Comparison of ENCODE assay signal across 29 cellular contexts in the genomic region with DNA sequence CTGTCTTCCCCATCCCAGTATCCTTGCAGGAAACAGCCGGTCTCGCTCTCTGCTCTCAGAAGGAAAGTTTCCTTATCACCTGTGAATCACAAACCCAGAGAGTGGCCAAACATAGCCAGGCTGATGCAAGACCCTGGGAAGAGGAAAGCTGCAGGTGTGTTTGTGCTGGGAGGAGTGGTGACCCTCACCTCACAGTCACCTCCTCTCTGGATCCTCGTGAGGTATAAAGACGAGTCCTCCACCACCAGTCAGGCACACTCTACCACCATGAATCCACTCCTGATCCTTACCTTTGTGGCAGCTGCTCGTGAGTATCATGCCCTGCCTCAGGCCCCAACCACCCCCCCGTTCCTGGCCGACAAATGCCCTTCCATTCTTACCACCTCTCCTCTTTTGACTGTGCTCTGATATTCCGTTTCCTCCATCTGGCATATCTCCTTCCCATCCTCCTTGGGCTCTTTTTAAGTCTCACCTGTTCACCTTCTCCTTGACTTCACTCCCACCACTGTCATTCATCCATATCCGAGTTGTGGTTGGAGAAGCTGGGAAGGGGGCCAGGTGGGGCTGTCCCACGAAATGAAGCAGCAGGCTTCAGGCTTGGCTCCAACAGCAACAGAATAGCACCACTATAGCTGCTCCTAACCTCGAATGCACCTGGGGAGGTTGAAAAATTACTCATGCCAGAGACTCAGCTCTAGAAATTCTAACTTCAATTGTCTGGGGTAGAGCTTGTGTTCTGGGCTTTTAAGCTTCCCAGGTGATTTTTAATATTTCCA. TPM values are rescaled to one million over a fixed set of nuclear protein-coding genes. Genes with fewer than 3 reads are reported as not detected.
DNase-seq lines count a peak whose midpoint lies in the region; ATAC-seq and TF ChIP-seq lines count a peak whose summit lies in the region.
"Had no signal": no experiment of that assay in that cellular context is flagged by ENCODE, and none has a peak within 500 bp of the region (broad histone marks: within the 10 kb centered on the region; RNA-seq: fewer than 3 reads in every experiment).

Gene PRSS1, plus strand, starts transcription at position 255 of the 776 bp plus-strand sequence. Its CDS starts 13 bp downstream, at position 268.

- WGBS in stomach, 5 donors: 43 to 66% (median 57%) methylated on average over 11 of the region's 11 CpGs

- TF ChIP-seq EP300 in stomach (IDR thresholded peaks at IDR 0.05): no peak

- no peak for TF ChIP-seq POLR2A in stomach (IDR thresholded peaks at IDR 0.05)

- no peak within 1 kb of the TSS for H3K27ac Mint-ChIP-seq in T-cell
- H3K27ac Mint-ChIP-seq in HFFc6: no peak within 1 kb of the TSS
- H3K27ac Mint-ChIP-seq: activated CD4-positive, alpha-beta T cell treated with anti-CD3 and anti-CD28 coated beads for 36 hours; activated CD8-positive, alpha-beta T cell treated with anti-CD3 and anti-CD28 coated beads, Interleukin-2, amount 10 ng/mL, durations not matched to agents 7 days and 5 days; activated T-helper 17 cell treated with anti-CD3 and anti-CD28 coated beads, Interleukin-2, amount 50 U/mL, for 72 hours had no signal

- H3K4me3 ChIP-seq in LNCaP clone FGC (ENCODE audit: low read depth, low read length) (no peak within 1 kb of the TSS), stomach (no peak within 1 kb of the TSS)
- H3K4me3 ChIP-seq: breast epithelium, left lung, psoas muscle, upper lobe of left lung had no signal

- peaks cover 0 to 1% of the 10 kb centered on the region in 2 donors for H3K27me3 Mint-ChIP-seq in T-cell
- peaks cover 17% of the 10 kb centered on the region for H3K27me3 Mint-ChIP-seq in HFFc6 (ENCODE audit: insufficient read depth)
- H3K27me3 Mint-ChIP-seq: activated CD4-positive, alpha-beta T cell treated with anti-CD3 and anti-CD28 coated beads for 36 hours; activated T-helper 17 cell treated with anti-CD3 and anti-CD28 coated beads, Interleukin-2, amount 50 U/mL, for 72 hours had no signal

- no peaks in the 10 kb centered on the region for H3K36me3 Mint-ChIP-seq in T-cell
- H3K36me3 Mint-ChIP-seq in HFFc6 (ENCODE audit: low read depth): no peaks in the 10 kb centered on the region
- H3K36me3 Mint-ChIP-seq: naive B cell had no signal

- DNase-seq in LNCaP clone FGC (ENCODE audit: low read depth): peak; percentile 22
- no peak for DNase-seq in T-cell
- DNase-seq in iPS-NIHi7 (ENCODE audit: extremely low spot score): peak; percentile 18
- peak; percentile 33 for DNase-seq in stomach
- no peak for DNase-seq in stimulated activated CD4-positive, alpha-beta T cell treated with anti-CD3 and anti-CD28 coated beads, Interleukin-1b, Interleukin-23, amount 100 ng/mL, for 48 hours
- no peak for DNase-seq in HFFc6
- no peak for DNase-seq in activated CD8-positive, alpha-beta memory T cell treated with anti-CD3 and anti-CD28 coated beads for 24 hours
- DNase-seq: activated CD4-positive, alpha-beta T cell treated with anti-CD3 and anti-CD28 coated beads for 36 hours; activated CD8-positive, alpha-beta T cell treated with anti-CD3 and anti-CD28 coated beads, Interleukin-2, amount 10 ng/mL, durations not matched to agents 7 days and 5 days; activated naive CD4-positive, alpha-beta T cell treated with anti-CD3 and anti-CD28 coated beads, Interleukin-2, amount 50 U/mL, for 16 hours; C1 segment of cervical spinal cord; DND-41; hypothalamus; IMR-90; left lung; mesenchymal stem cell; naive B cell; NCI-H146; NCI-H524 treated with DMSO at 0.1 percent for 48 hours; psoas muscle; SHP77; stimulated activated CD4-positive, alpha-beta T cell treated with anti-CD3 and anti-CD28 coated beads, Interleukin-12 subunit alpha, Interleukin-12 subunit beta, amount 100 ng/mL, for 4 hours; stimulated activated CD4-positive, alpha-beta T cell treated with anti-CD3 and anti-CD28 coated beads, Interleukin-4, amount 100 ng/mL, for 1 hour; T-helper 2 cell; upper lobe of left lung had no signal

- H3K4me1 Mint-ChIP-seq in T-cell (no peaks in the 10 kb centered on the region), HFFc6 (ENCODE audit: low read depth) (0 out of 2 replicates have a peak, but pooled peaks cover 5% of the 10 kb centered on the region)
- H3K4me1 Mint-ChIP-seq: activated CD4-positive, alpha-beta T cell treated with anti-CD3 and anti-CD28 coated beads for 36 hours; activated T-helper 17 cell treated with anti-CD3 and anti-CD28 coated beads, Interleukin-2, amount 50 U/mL, for 72 hours had no signal

- TF ChIP-seq CTCF in LNCaP clone FGC (IDR thresholded peaks at IDR 0.05; ENCODE audit: control insufficient read depth, extremely low read depth, insufficient read depth) (no peak), stomach (IDR thresholded peaks at IDR 0.05) (no peak), HFFc6 (IDR thresholded peaks at IDR 0.05) (no peak)

- no peak for ATAC-seq in T-cell (replicated peaks in 1 of 4)
- ATAC-seq: activated CD4-positive, alpha-beta T cell treated with anti-CD3 and anti-CD28 coated beads for 36 hours; activated CD8-positive, alpha-beta T cell treated with anti-CD3 and anti-CD28 coated beads, Interleukin-2, amount 10 ng/mL, durations not matched to agents 7 days and 5 days; activated T-helper 17 cell treated with anti-CD3 and anti-CD28 coated beads, Interleukin-2, amount 50 U/mL, for 72 hours; left lung; sciatic nerve had no signal

- no peaks in the 10 kb centered on the region for H3K9me3 ChIP-seq in stomach
- H3K9me3 ChIP-seq: breast epithelium, left lung, psoas muscle, upper lobe of left lung had no signal

- no peak within 1 kb of the TSS for H3K27ac ChIP-seq in stomach
- H3K27ac ChIP-seq: breast epithelium, left lung, psoas muscle, upper lobe of left lung had no signal

- no peaks in the 10 kb centered on the region for H3K36me3 ChIP-seq in stomach
- H3K36me3 ChIP-seq: breast epithelium, left lung, upper lobe of left lung had no signal

- no peaks in the 10 kb centered on the region for H3K4me1 ChIP-seq in stomach
- H3K4me1 ChIP-seq: breast epithelium, left lung, psoas muscle, upper lobe of left lung had no signal

- CTCF ChIA-PET in T-cell (lab: Charles Lee): no interaction called here

- H3K4me3 Mint-ChIP-seq in T-cell (no peak within 1 kb of the TSS), HFFc6 (no peak within 1 kb of the TSS)
- H3K4me3 Mint-ChIP-seq: activated CD4-positive, alpha-beta T cell treated with anti-CD3 and anti-CD28 coated beads for 36 hours; activated CD8-positive, alpha-beta T cell treated with anti-CD3 and anti-CD28 coated beads, Interleukin-2, amount 10 ng/mL, durations not matched to agents 7 days and 5 days; activated T-helper 17 cell treated with anti-CD3 and anti-CD28 coated beads, Interleukin-2, amount 50 U/mL, for 72 hours; naive B cell had no signal

- intact Hi-C loops in stomach (cut with DNase I; ENCODE audit: low total_unique reads): no loop called here

- H3K27me3 ChIP-seq in stomach: no peaks in the 10 kb centered on the region
- H3K27me3 ChIP-seq: breast epithelium, left lung, upper lobe of left lung had no signal

- POLR2A ChIA-PET in T-cell (lab: Charles Lee): no interaction called here

- H3K9me3 Mint-ChIP-seq in T-cell (no peaks in the 10 kb centered on the region), HFFc6 (no peaks in the 10 kb centered on the region)
- H3K9me3 Mint-ChIP-seq: activated T-helper 17 cell treated with anti-CD3 and anti-CD28 coated beads, Interleukin-2, amount 50 U/mL, for 72 hours; naive B cell had no signal

RNA-seq across cellular contexts. Expression of gene PRSS1, which starts in this region (rescaled TPM):
- 10 to 100 TPM in 3 of 5 donors, not detected in 2; 16.0 to 23.7 (median 20.8) TPM for total RNA-seq in T-cell
- 10 to 100 TPM in 1 of 5 donors, 1 to 10 TPM in 1, not detected in 3; 10.0 to 20.4 TPM for total RNA-seq in stomach
- polyA plus RNA-seq in stomach: 100 to 1,000 TPM in 2 of 3 donors, 10 to 100 TPM in 1; 61.0 to 233 (median 196) TPM
- total RNA-seq in HFFc6 (2021; fragmentation: NEBNext Ultra II Directional; extraction: Animal tissue kit (Norgen Biotek cat#: 25700)): not detected
- total RNA-seq: activated CD4-positive, alpha-beta T cell treated with anti-CD3 and anti-CD28 coated beads for 36 hours; activated CD8-positive, alpha-beta T cell treated with anti-CD3 and anti-CD28 coated beads, Interleukin-2, amount 10 ng/mL, durations not matched to agents 7 days and 5 days; activated T-helper 17 cell treated with anti-CD3 and anti-CD28 coated beads, Interleukin-2, amount 50 U/mL, for 72 hours; breast epithelium; IMR-90; subcutaneous adipose tissue had no signal
- polyA plus RNA-seq: IMR-90 had no signal

Comparison
In these comparisons a context has a peak if more than half of its experiments do, and no peak if none do; other contexts are left out.
1. DNase-seq: peak in LNCaP clone FGC (single experiment), iPS-NIHi7 (single experiment) and stomach (single experiment); none in T-cell (0 of 34), stimulated activated CD4-positive, alpha-beta T cell treated with anti-CD3 and anti-CD28 coated beads, Interleukin-1b, Interleukin-23, amount 100 ng/mL, for 48 hours (single experiment), HFFc6 (single experiment) and activated CD8-positive, alpha-beta memory T cell treated with anti-CD3 and anti-CD28 coated beads for 24 hours (single experiment).